Comparison of ENCODE assay signal across 8 cellular contexts in the genomic region with DNA sequence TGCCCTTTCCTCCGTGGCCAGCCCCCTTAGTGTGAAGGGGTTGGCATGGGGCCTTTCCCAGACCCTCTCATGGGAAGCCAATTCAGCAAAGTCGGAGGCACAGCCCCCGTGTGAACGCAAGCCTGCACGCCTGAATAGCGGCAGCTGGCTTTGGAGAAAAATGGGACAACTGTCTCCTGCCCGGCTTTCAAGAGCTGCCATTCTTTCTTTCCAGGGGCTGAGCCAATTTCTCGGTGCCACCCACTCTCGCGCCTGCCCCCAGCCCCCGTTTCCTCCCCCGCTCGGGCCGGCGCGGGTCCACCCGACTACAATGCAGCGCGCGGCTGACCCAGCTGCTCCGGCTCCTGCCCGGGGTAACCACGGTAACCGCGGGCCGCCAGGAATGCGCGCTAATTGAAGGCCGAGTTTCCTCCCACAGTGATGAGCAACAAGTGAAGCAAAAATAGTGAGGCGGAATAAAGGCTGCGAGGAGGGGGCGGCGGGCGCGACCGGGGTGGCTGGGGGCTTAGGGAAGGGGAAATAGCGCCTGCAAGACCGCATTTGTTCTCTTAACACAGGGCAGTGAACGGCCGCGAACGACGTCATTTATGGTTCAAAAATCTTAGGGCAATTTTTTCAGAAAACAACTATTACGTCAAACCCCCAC. TPM values are rescaled to one million over a fixed set of nuclear protein-coding genes. Genes with fewer than 3 reads are reported as not detected.
DNase-seq lines count a peak whose midpoint lies in the region; ATAC-seq lines count a peak whose summit lies in the region.

No MANE protein-coding gene starts in this region.

- DNase-seq in DMS53 (lab: John Stamatoyannopoulos, UW) (peak; percentile 76), DMS53 treated with DMSO at 0.1 percent for 48 hours (lab: John Stamatoyannopoulos, UW; ENCODE audit: unreplicated experiment) (no peak), NCI-H2107 treated with DMSO at 0.1 percent for 48 hours (lab: John Stamatoyannopoulos, UW; ENCODE audit: unreplicated experiment) (peak; percentile 31), dermis blood vessel endothelial cell (peak; percentile 41), lung microvascular endothelial cell (ENCODE audit: low read depth in 2 of 2) (peak; percentile 14 to 33), DMS114 treated with DMSO at 0.1 percent for 48 hours (lab: John Stamatoyannopoulos, UW; ENCODE audit: unreplicated experiment) (no peak)

- ATAC-seq in GM18517 (IDR thresholded peaks at IDR 0.05; ENCODE audit: unreplicated experiment): no peak

- peak overlapping the region; percentile 89 for H3K27ac ChIP-seq in temporal lobe (ENCODE audit: low read depth, low read length)

RNA-seq across cellular contexts. Expression of a gene that starts 27.8 kb away (rescaled TPM):
- total RNA-seq in dermis blood vessel endothelial cell (under 0.01 and 1.0 TPM in 2 replicates), lung microvascular endothelial cell (not detected in 2 replicates), temporal lobe (20.9 TPM)

RNA-seq across cellular contexts. Expression of a gene that starts 41.6 kb away (rescaled TPM):
- total RNA-seq in dermis blood vessel endothelial cell: not detected in 2 replicates
- total RNA-seq in lung microvascular endothelial cell: not detected in 2 replicates
- total RNA-seq in temporal lobe: 0.74 TPM

Comparison
In these comparisons a context has a peak if more than half of its experiments do, and no peak if none do; other contexts are left out.
1. DNase-seq: peak in DMS53 (single experiment), NCI-H2107 treated with DMSO at 0.1 percent for 48 hours (single experiment), dermis blood vessel endothelial cell (single experiment) and lung microvascular endothelial cell (2 of 2); none in DMS53 treated with DMSO at 0.1 percent for 48 hours (single experiment) and DMS114 treated with DMSO at 0.1 percent for 48 hours (single experiment).
2. RNA of a gene that starts 27.8 kb away (total RNA-seq): 20.9 TPM in temporal lobe (single experiment); under 0.01 to 1.0 TPM in dermis blood vessel endothelial cell and not detected in lung microvascular endothelial cell; every median in the first group is over 10 times any median in the second.